In the genomic region with DNA sequence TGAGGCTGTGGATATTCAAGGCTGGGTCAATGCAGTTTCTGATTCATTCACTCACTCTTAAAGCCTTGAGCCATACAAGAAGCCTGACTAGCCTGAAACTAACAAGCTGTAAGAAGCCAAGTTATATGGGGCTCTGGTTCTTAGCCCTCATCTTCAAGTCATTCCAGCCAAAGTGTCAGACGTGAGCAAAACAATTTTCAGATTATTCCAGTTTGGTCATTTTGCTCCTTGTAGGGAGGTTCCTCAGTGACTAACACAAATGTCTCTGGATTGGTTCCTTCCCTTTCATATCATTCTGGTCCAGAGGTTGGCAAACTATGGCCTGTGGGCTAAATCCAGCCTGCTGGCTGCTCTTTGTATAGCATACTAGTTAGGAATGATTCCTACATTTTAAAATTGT, we compare ENCODE assay signal across 15 cellular contexts. TPM values are rescaled to one million over a fixed set of nuclear protein-coding genes. Genes with fewer than 3 reads are reported as not detected.
"Had no signal": no experiment of that assay in that cellular context is flagged by ENCODE, and none has a peak within 500 bp of the region (broad histone marks: within the 10 kb centered on the region; RNA-seq: fewer than 3 reads in every experiment).

No MANE protein-coding gene starts in this region.

- DNase-seq: activated CD4-positive, alpha-beta T cell treated with anti-CD3 and anti-CD28 coated beads, Interleukin-2, amount 50 U/mL, for 48 hours; activated CD8-positive, alpha-beta memory T cell treated with anti-CD3 and anti-CD28 coated beads, Interleukin-2, amount 10 ng/mL, durations not matched to agents 7 days and 5 days; activated effector memory CD4-positive, alpha-beta T cell treated with anti-CD3 and anti-CD28 coated beads, Interleukin-2, amount 50 U/mL, for 16 hours; activated naive CD8-positive, alpha-beta T cell treated with anti-CD3 and anti-CD28 coated beads, Interleukin-2, amount 10 ng/mL, durations not matched to agents 7 days and 5 days; activated T-cell treated with anti-CD3 and anti-CD28 coated beads, Interleukin-2, amount 50 U/mL, for 24 hours; anterior cingulate cortex; effector CD4-positive, alpha-beta T cell; head of caudate nucleus; mucosa of descending colon; natural killer cell; right cardiac atrium had no signal

- H3K9me3 ChIP-seq: mucosa of descending colon had no signal

- H3K4me3 ChIP-seq: mucosa of descending colon, smooth muscle cell had no signal

RNA-seq across cellular contexts. Expression of a gene that starts 12.5 kb away (rescaled TPM):
- total RNA-seq: activated CD8-positive, alpha-beta memory T cell treated with anti-CD3 and anti-CD28 coated beads, Interleukin-2, amount 10 ng/mL, durations not matched to agents 7 days and 5 days; activated naive CD8-positive, alpha-beta T cell treated with anti-CD3 and anti-CD28 coated beads, Interleukin-2, amount 10 ng/mL, durations not matched to agents 7 days and 5 days; cardiac septum; mucosa of descending colon; natural killer cell; posterior vena cava; right cardiac atrium; smooth muscle cell; subcutaneous adipose tissue had no signal
